10 cellular contexts compared by ENCODE assay signal in genomic region chr19:38830039-38830733, GRCh38. TPM values are rescaled to one million over a fixed set of nuclear protein-coding genes. Genes with fewer than 3 reads are reported as not detected.
A peak's percentile ranks its signal among the peaks of the same experiment; 100 is the strongest.
DNase-seq lines count a peak whose midpoint lies in the region; ATAC-seq and TF ChIP-seq lines count a peak whose summit lies in the region.
"Had no signal": no experiment of that assay in that cellular context is flagged by ENCODE, and none has a peak within 500 bp of the region (broad histone marks: within the 10 kb centered on the region; RNA-seq: fewer than 3 reads in every experiment).

No MANE protein-coding gene starts in this region.

- peaks cover 16% of the 10 kb centered on the region; the same call in 1 of the 2 replicates for H3K36me3 ChIP-seq in Panc1 (ENCODE audit: control insufficient read depth, insufficient read depth, low read length)
- H3K36me3 ChIP-seq in endodermal cell (ENCODE audit: control insufficient read depth, insufficient read depth, low read length), result peaks cover 17% of the 10 kb centered on the region
- H3K36me3 ChIP-seq in psoas muscle (ENCODE audit: insufficient read depth in 1 of 2, low read depth in 1 of 2), result peaks cover 0 to 46% of the 10 kb centered on the region in 2 donors

- no peak for ATAC-seq in Panc1
- ATAC-seq in psoas muscle, result no peak
- no peak for ATAC-seq in esophagus mucosa
- ATAC-seq in GM18907 (IDR thresholded peaks at IDR 0.05; ENCODE audit: unreplicated experiment), result no peak

- peak overlapping the region; percentile 97 for H3K27ac ChIP-seq in Panc1 (ENCODE audit: low read length)
- H3K27ac ChIP-seq in endodermal cell (ENCODE audit: low read depth, low read length), result no peak overlapping the region
- H3K27ac ChIP-seq in psoas muscle, result peak overlapping the region; percentile 99

- H3K27me3 ChIP-seq in Panc1 (ENCODE audit: control insufficient read depth, insufficient read depth, low read length), result no peaks in the 10 kb centered on the region
- H3K27me3 ChIP-seq in endodermal cell (ENCODE audit: control insufficient read depth, insufficient read depth, low read length, poor library complexity, severe bottlenecking), result no peaks in the 10 kb centered on the region
- no peaks in the 10 kb centered on the region for H3K27me3 ChIP-seq in psoas muscle (ENCODE audit: insufficient read depth in 3 of 3, low read length in 2 of 3)

- intact Hi-C loops in Panc1 (cut with micrococcal nuclease; ENCODE audit: unreplicated experiment), result loop anchor here (5.0 to 10.0 kb wide), 2 partner anchors 98 to 315 kb away; no protein-coding TSS in a partner anchor
- intact Hi-C loops in psoas muscle (cut with DNase I), result loop anchor here (5.0 to 10.0 kb wide), 2 partner anchors 183 to 185 kb away; partner anchors contain the start of gene ACTN4 (in 2 of the 2)

- WGBS in endodermal cell (ENCODE audit: insufficient coverage in 1 of 2, insufficient read length in 1 of 2), 2 experiments, result 97 to 100% methylated on average over 3 to 4 of the region's 4 CpGs
- 34 to 49% (median 35%) methylated on average over 4 of the region's 4 CpGs for WGBS in psoas muscle, 3 donors

- H3K9me3 ChIP-seq in Panc1 (ENCODE audit: control insufficient read depth, insufficient read depth, low read depth, low read length) (no peaks in the 10 kb centered on the region), endodermal cell (ENCODE audit: control insufficient read depth, low read length) (no peaks in the 10 kb centered on the region), psoas muscle (no peaks in the 10 kb centered on the region)

- peaks cover 45% of the 10 kb centered on the region for H3K4me1 ChIP-seq in Panc1 (ENCODE audit: control insufficient read depth, insufficient read depth, low read length)
- H3K4me1 ChIP-seq in endodermal cell (ENCODE audit: control insufficient read depth, insufficient read depth, low read length), result no peaks in the 10 kb centered on the region
- peaks cover 46% of the 10 kb centered on the region for H3K4me1 ChIP-seq in psoas muscle

- peak; percentile 79 for DNase-seq in Caki2 (ENCODE audit: low read depth)
- DNase-seq in Panc1 (ENCODE audit: low read depth, low spot score), result no peak
- DNase-seq in endodermal cell, result no peak
- no peak for DNase-seq in psoas muscle
- DNase-seq in epidermal melanocyte (ENCODE audit: insufficient read length, low spot score), result no peak
- no peak for DNase-seq in activated gamma-delta T cell treated with Interleukin-2 at 50 U/mL for 16 hours
- DNase-seq: SIG-M5; stimulated activated CD4-positive, alpha-beta T cell treated with anti-CD3 and anti-CD28 coated beads, Interleukin-15, amount 100 ng/mL, for 24 hours had no signal

- BruUV-seq in Panc1 (replicated peaks; lab: Mats Ljungman, UMichigan), result no TSS peak

- H3K4me3 ChIP-seq in Panc1 (ENCODE audit: low read depth in 2 of 2, low read length in 2 of 2) (peak overlapping the region; percentile 51 to 78), endodermal cell (ENCODE audit: low read length) (no peak overlapping the region), psoas muscle (peak overlapping the region; percentile 85)

- peaks cover 37% of the 10 kb centered on the region for H3K36me3 Mint-ChIP-seq in endodermal cell (ENCODE audit: low read depth)

- CTCF ChIA-PET in Panc1 (lab: Charles Lee), result interaction anchor here (0.7 kb wide), 1 partner anchor 8 kb away, joined by 5 read pairs; no protein-coding TSS in a partner anchor

- in situ Hi-C loops in Caki2 (cut with HindIII; ENCODE audit: low pct_unique_long_range_greater_than_20kb, low sequenced_read_pairs), result no loop called here
- in situ Hi-C loops in Panc1 (cut with HindIII; ENCODE audit: low pct_unique_long_range_greater_than_20kb, low sequenced_read_pairs), result no loop called here

- peaks cover 11% of the 10 kb centered on the region for H3K4me1 Mint-ChIP-seq in endodermal cell

- H3K27ac Mint-ChIP-seq in endodermal cell, result no peak overlapping the region

- H3K4me3 Mint-ChIP-seq in endodermal cell, result peak overlapping the region; percentile 79

- TF ChIP-seq CTCF in Panc1 (IDR thresholded peaks at IDR 0.05) (no peak), endodermal cell (conservative IDR thresholded peaks at IDR 0.05) (no peak), psoas muscle (IDR thresholded peaks at IDR 0.05) (no peak)

- no peaks in the 10 kb centered on the region for H3K27me3 Mint-ChIP-seq in endodermal cell (ENCODE audit: insufficient read depth)

- POLR2A ChIA-PET in Panc1 (lab: Charles Lee), result interaction anchor here (0.5 to 2.2 kb wide), 5 partner anchors 9 to 177 kb away, joined by 3 to 17 read pairs (median 3); partner anchors contain the start of gene HNRNPL

- H3K9ac ChIP-seq in endodermal cell (ENCODE audit: extremely low read depth, low read length, poor library complexity, severe bottlenecking), result no peak overlapping the region

- H3K9me3 Mint-ChIP-seq in endodermal cell, result no peaks in the 10 kb centered on the region

RNA-seq across cellular contexts. Expression of gene ECH1, which starts 1.4 kb away (rescaled TPM):
- 241 and 276 TPM in 2 replicates for total RNA-seq in Caki2 (2014; rRNA removed; shearing (Covaris generic); ENCODE audit: low replicate concordance)
- total RNA-seq in Panc1 (2021; ENCODE audit: unreplicated experiment), result 945 TPM
- 2,203 TPM for polyA plus RNA-seq in Panc1 (2012; ENCODE audit: insufficient read length)
- total RNA-seq in endodermal cell, result 100 to 1,000 TPM; 114 to 129 TPM
- 72.3 TPM for polyA plus RNA-seq in endodermal cell (2013, experiment 1 of 2)
- 68.9 TPM for polyA plus RNA-seq in endodermal cell (2013, experiment 2 of 2)
- 100 to 1,000 TPM; 279 to 572 (median 404) TPM for total RNA-seq in psoas muscle
- 100 to 1,000 TPM; 512 to 649 (median 601) TPM for polyA plus RNA-seq in psoas muscle
- 182 TPM for total RNA-seq in esophagus mucosa

RNA-seq across cellular contexts. Expression of gene LGALS4, which starts 17.4 kb away (rescaled TPM):
- total RNA-seq in Caki2 (2014; rRNA removed; shearing (Covaris generic); ENCODE audit: low replicate concordance), result not detected in 2 replicates
- total RNA-seq in Panc1 (2021; ENCODE audit: unreplicated experiment) (3.9 TPM), endodermal cell (under 1 TPM; 0.49 to 0.84 TPM), psoas muscle (1 to 10 TPM in 2 of 4 donors, under 1 TPM in 2; 0.62 to 2.0 (median 0.98) TPM), esophagus mucosa (0.40 TPM)
- 7.6 TPM for polyA plus RNA-seq in Panc1 (2012; ENCODE audit: insufficient read length)
- polyA plus RNA-seq in endodermal cell (2013, experiment 1 of 2), result 0.50 TPM
- 0.29 TPM for polyA plus RNA-seq in endodermal cell (2013, experiment 2 of 2)
- polyA plus RNA-seq in psoas muscle, result under 1 TPM; 0.31 to 0.77 (median 0.53) TPM

RNA-seq across cellular contexts. Expression of gene HNRNPL, which starts 19.6 kb away (rescaled TPM):
- total RNA-seq in Caki2 (2014; rRNA removed; shearing (Covaris generic); ENCODE audit: low replicate concordance), result 501 and 509 TPM in 2 replicates
- total RNA-seq in Panc1 (2021; ENCODE audit: unreplicated experiment) (749 TPM), endodermal cell (100 to 1,000 TPM; 607 to 646 TPM), psoas muscle (100 to 1,000 TPM; 151 to 229 (median 198) TPM), esophagus mucosa (236 TPM)
- polyA plus RNA-seq in Panc1 (2012; ENCODE audit: insufficient read length), result 460 TPM
- 602 TPM for polyA plus RNA-seq in endodermal cell (2013, experiment 1 of 2)
- polyA plus RNA-seq in endodermal cell (2013, experiment 2 of 2), result 584 TPM
- 100 to 1,000 TPM; 109 to 215 (median 191) TPM for polyA plus RNA-seq in psoas muscle

RNA-seq across cellular contexts. Expression of gene LGALS7B, which starts 41.2 kb away (rescaled TPM):
- total RNA-seq in Caki2 (2014; rRNA removed; shearing (Covaris generic); ENCODE audit: low replicate concordance), result not detected in 2 replicates
- total RNA-seq in Panc1 (2021; ENCODE audit: unreplicated experiment) (3.6 TPM), endodermal cell (not detected), psoas muscle (not detected), esophagus mucosa (886 TPM)
- 8.1 TPM for polyA plus RNA-seq in Panc1 (2012; ENCODE audit: insufficient read length)
- not detected for polyA plus RNA-seq in endodermal cell (2013, experiment 1 of 2)
- not detected for polyA plus RNA-seq in endodermal cell (2013, experiment 2 of 2)
- polyA plus RNA-seq in psoas muscle, result under 1 TPM in 1 of 3 donors, not detected in 2; 0.91 TPM

RNA-seq across cellular contexts. Expression of gene RINL, which starts 47.9 kb away (rescaled TPM):
- 9.9 and 12.6 TPM in 2 replicates for total RNA-seq in Caki2 (2014; rRNA removed; shearing (Covaris generic); ENCODE audit: low replicate concordance)
- total RNA-seq in Panc1 (2021; ENCODE audit: unreplicated experiment) (1.3 TPM), endodermal cell (1 to 10 TPM; 4.8 to 6.7 TPM), psoas muscle (1 to 10 TPM; 1.5 to 4.8 (median 2.2) TPM), esophagus mucosa (7.6 TPM)
- 1.6 TPM for polyA plus RNA-seq in Panc1 (2012; ENCODE audit: insufficient read length)
- 1.7 TPM for polyA plus RNA-seq in endodermal cell (2013, experiment 1 of 2)
- polyA plus RNA-seq in endodermal cell (2013, experiment 2 of 2), result 1.9 TPM
- polyA plus RNA-seq in psoas muscle, result 1 to 10 TPM; 2.2 to 3.4 (median 2.2) TPM
